8 cellular contexts compared by ENCODE assay signal in the genomic region with DNA sequence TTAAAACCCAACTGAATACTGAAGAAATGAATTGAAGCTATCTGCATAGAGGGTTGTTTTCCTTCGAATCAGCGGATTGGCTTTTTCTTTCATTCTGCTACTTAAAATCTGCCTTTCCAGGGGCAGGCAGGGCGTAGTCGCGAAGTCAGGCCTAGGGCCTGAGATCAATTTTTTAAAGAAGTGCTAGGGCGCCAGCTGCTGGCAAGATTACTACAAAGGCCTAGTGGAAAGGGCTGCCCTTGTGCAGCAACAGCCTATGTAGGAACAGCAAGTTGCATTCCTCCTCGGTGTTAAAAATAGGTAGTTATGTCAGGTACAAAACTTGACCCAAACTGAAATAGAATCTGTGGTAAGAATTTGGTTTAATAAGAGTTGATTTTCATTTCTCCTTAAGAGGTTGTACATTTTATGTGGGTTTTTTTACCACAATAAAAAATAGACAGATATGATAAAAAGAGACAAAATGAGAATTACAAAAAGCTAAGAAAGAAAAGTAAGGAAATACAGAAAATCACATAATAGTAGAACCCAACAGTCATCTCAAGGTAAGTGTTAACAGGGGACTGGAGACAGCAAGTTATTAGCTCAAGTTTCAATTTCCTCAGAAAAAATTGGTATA. TPM values are rescaled to one million over a fixed set of nuclear protein-coding genes. Genes with fewer than 3 reads are reported as not detected.
DNase-seq lines count a peak whose midpoint lies in the region; ATAC-seq, FAIRE-seq and TF ChIP-seq lines count a peak whose summit lies in the region.

No MANE protein-coding gene starts in this region.

- no peaks in the 10 kb centered on the region for H3K36me3 Mint-ChIP-seq in activated CD8-positive, alpha-beta memory T cell treated with anti-CD3 and anti-CD28 coated beads, Interleukin-2, amount 10 ng/mL, durations not matched to agents 7 days and 5 days

- no peak overlapping the region for H3K27ac Mint-ChIP-seq in activated CD8-positive, alpha-beta memory T cell treated with anti-CD3 and anti-CD28 coated beads, Interleukin-2, amount 10 ng/mL, durations not matched to agents 7 days and 5 days

- 33 to 44% methylated on average over 7 of the region's 7 CpGs for WGBS in heart right ventricle, 2 donors
- 40 to 56% methylated on average over 6 to 7 of the region's 7 CpGs for WGBS in transverse colon (ENCODE audit: low coverage in 1 of 2), 2 donors

- no peaks in the 10 kb centered on the region for H3K9me3 ChIP-seq in heart right ventricle
- no peaks in the 10 kb centered on the region for H3K9me3 ChIP-seq in transverse colon

- no peaks in the 10 kb centered on the region for H3K36me3 ChIP-seq in heart right ventricle
- H3K36me3 ChIP-seq in transverse colon, result no peaks in the 10 kb centered on the region

- no peak overlapping the region for H3K4me3 Mint-ChIP-seq in activated CD8-positive, alpha-beta memory T cell treated with anti-CD3 and anti-CD28 coated beads, Interleukin-2, amount 10 ng/mL, durations not matched to agents 7 days and 5 days

- H3K27me3 Mint-ChIP-seq in activated CD8-positive, alpha-beta memory T cell treated with anti-CD3 and anti-CD28 coated beads, Interleukin-2, amount 10 ng/mL, durations not matched to agents 7 days and 5 days, result no peaks in the 10 kb centered on the region

- H3K9me3 Mint-ChIP-seq in activated CD8-positive, alpha-beta memory T cell treated with anti-CD3 and anti-CD28 coated beads, Interleukin-2, amount 10 ng/mL, durations not matched to agents 7 days and 5 days (ENCODE audit: low read depth), result no peaks in the 10 kb centered on the region

- ATAC-seq in activated CD8-positive, alpha-beta memory T cell treated with anti-CD3 and anti-CD28 coated beads, Interleukin-2, amount 10 ng/mL, durations not matched to agents 7 days and 5 days, result no peak
- peak; percentile 46 to 92 (median 82) for ATAC-seq in heart right ventricle
- ATAC-seq in GM18873 (IDR thresholded peaks at IDR 0.05; ENCODE audit: low FRiP score, unreplicated experiment), result no peak

- peaks cover 0 to 7% (median 0%) of the 10 kb centered on the region in 9 donors for H3K4me1 ChIP-seq in heart right ventricle
- H3K4me1 ChIP-seq in transverse colon, result no peaks in the 10 kb centered on the region

- intact Hi-C loops in heart right ventricle (cut with DNase I), result no loop called here
- intact Hi-C loops in transverse colon (cut with DNase I; ENCODE audit: low total_unique reads), result no loop called here

- H3K4me1 Mint-ChIP-seq in activated CD8-positive, alpha-beta memory T cell treated with anti-CD3 and anti-CD28 coated beads, Interleukin-2, amount 10 ng/mL, durations not matched to agents 7 days and 5 days, result no peaks in the 10 kb centered on the region

- peak; percentile 49 for DNase-seq in activated CD8-positive, alpha-beta memory T cell treated with anti-CD3 and anti-CD28 coated beads, Interleukin-2, amount 10 ng/mL, durations not matched to agents 7 days and 5 days
- no peak for DNase-seq in activated CD8-positive, alpha-beta memory T cell treated with anti-CD3 and anti-CD28 coated beads, Interleukin-2, amount 50 U/mL, for 4 hours
- DNase-seq in LNCaP clone FGC (ENCODE audit: low read depth) (peak; percentile 27), heart right ventricle (peak; percentile 31 to 67), transverse colon (peak; percentile 65)
- DNase-seq in effector CD8-positive, alpha-beta T cell (lab: John Stamatoyannopoulos, UW), result no peak

- CTCF ChIA-PET in activated CD8-positive, alpha-beta memory T cell treated with anti-CD3 and anti-CD28 coated beads, Interleukin-2, amount 10 ng/mL, durations not matched to agents 7 days and 5 days (lab: Charles Lee), result interaction anchor here (0.9 to 1.4 kb wide), 5 partner anchors 13 to 172 kb away, joined by 3 to 6 read pairs (median 4); no protein-coding TSS in a partner anchor

- TF ChIP-seq EP300 in transverse colon (IDR thresholded peaks at IDR 0.05; ENCODE audit: low read depth), result no peak

- H3K27ac ChIP-seq in heart right ventricle (peak overlapping the region in 1 of 10 donors; percentile 10), transverse colon (no peak overlapping the region)

- peak; percentile 71 for FAIRE-seq in TTC549 (lab: Jason Lieb, UNC)

- TF ChIP-seq CTCF in LNCaP clone FGC (IDR thresholded peaks at IDR 0.05; ENCODE audit: control insufficient read depth, extremely low read depth, insufficient read depth) (peak; percentile 76), heart right ventricle (IDR thresholded peaks at IDR 0.05) (peak in 7 of 9 donors; percentile 9 to 69 (median 48)), transverse colon (IDR thresholded peaks at IDR 0.05) (peak; percentile 18 to 46 (median 39))

- H3K4me3 ChIP-seq in LNCaP clone FGC (ENCODE audit: low read depth, low read length), result no peak overlapping the region
- H3K4me3 ChIP-seq in heart right ventricle, result no peak overlapping the region
- no peak overlapping the region for H3K4me3 ChIP-seq in transverse colon

- in situ Hi-C loops in transverse colon (cut with MboI; ENCODE audit: low pct_ligation_motif_present in 1 of 4, low pct_unique_long_range_greater_than_20kb in 1 of 4, low sequenced_read_pairs in 3 of 4), result loop anchor here in 3 of 4 donors (25.0 kb wide), 2 partner anchors 461 to 1011 kb away; no protein-coding TSS in a partner anchor

- no peak for TF ChIP-seq POLR2A in transverse colon (IDR thresholded peaks at IDR 0.05)

- H3K27me3 ChIP-seq in heart right ventricle (peaks cover 0 to 5% (median 0%) of the 10 kb centered on the region in 7 donors), transverse colon (no peaks in the 10 kb centered on the region)

RNA-seq across cellular contexts. Expression of a gene that starts 9.5 kb away (rescaled TPM):
- not detected for total RNA-seq in activated CD8-positive, alpha-beta memory T cell treated with anti-CD3 and anti-CD28 coated beads, Interleukin-2, amount 10 ng/mL, durations not matched to agents 7 days and 5 days
- total RNA-seq in heart right ventricle, result not detected
- polyA plus RNA-seq in heart right ventricle, result under 1 TPM in 1 of 2 donors, not detected in 1; 0.07 TPM
- 100 to 1,000 TPM; 124 to 265 (median 168) TPM for total RNA-seq in transverse colon

RNA-seq across cellular contexts. Expression of a gene that starts 28.9 kb away (rescaled TPM):
- not detected for total RNA-seq in activated CD8-positive, alpha-beta memory T cell treated with anti-CD3 and anti-CD28 coated beads, Interleukin-2, amount 10 ng/mL, durations not matched to agents 7 days and 5 days
- total RNA-seq in heart right ventricle, result not detected
- not detected for polyA plus RNA-seq in heart right ventricle
- total RNA-seq in transverse colon, result 100 to 1,000 TPM; 119 to 199 (median 136) TPM

Comparison
In these comparisons a context has a peak if more than half of its experiments do, and no peak if none do; other contexts are left out.
1. DNase-seq: peak in activated CD8-positive, alpha-beta memory T cell treated with anti-CD3 and anti-CD28 coated beads, Interleukin-2, amount 10 ng/mL, durations not matched to agents 7 days and 5 days (single experiment), LNCaP clone FGC (single experiment), heart right ventricle (2 of 2) and transverse colon (single experiment); none in activated CD8-positive, alpha-beta memory T cell treated with anti-CD3 and anti-CD28 coated beads, Interleukin-2, amount 50 U/mL, for 4 hours (single experiment) and effector CD8-positive, alpha-beta T cell (single experiment).
2. ATAC-seq: peak in heart right ventricle (8 of 8); none in activated CD8-positive, alpha-beta memory T cell treated with anti-CD3 and anti-CD28 coated beads, Interleukin-2, amount 10 ng/mL, durations not matched to agents 7 days and 5 days (single experiment) and GM18873 (single experiment).
3. RNA of a gene that starts 9.5 kb away (total RNA-seq): 124 to 265 TPM in transverse colon; not detected in activated CD8-positive, alpha-beta memory T cell treated with anti-CD3 and anti-CD28 coated beads, Interleukin-2, amount 10 ng/mL, durations not matched to agents 7 days and 5 days and not detected in heart right ventricle; every median in the first group is over 100 times any median in the second.
4. RNA of a gene that starts 28.9 kb away (total RNA-seq): 119 to 199 TPM in transverse colon; not detected in activated CD8-positive, alpha-beta memory T cell treated with anti-CD3 and anti-CD28 coated beads, Interleukin-2, amount 10 ng/mL, durations not matched to agents 7 days and 5 days and not detected in heart right ventricle; every median in the first group is over 100 times any median in the second.
5. Peak in every context shown above with its lines, with median percentiles within 50 percentile points of each other: CTCF ChIP-seq.